ENCODE assay signal across 12 cellular contexts in the genomic region with DNA sequence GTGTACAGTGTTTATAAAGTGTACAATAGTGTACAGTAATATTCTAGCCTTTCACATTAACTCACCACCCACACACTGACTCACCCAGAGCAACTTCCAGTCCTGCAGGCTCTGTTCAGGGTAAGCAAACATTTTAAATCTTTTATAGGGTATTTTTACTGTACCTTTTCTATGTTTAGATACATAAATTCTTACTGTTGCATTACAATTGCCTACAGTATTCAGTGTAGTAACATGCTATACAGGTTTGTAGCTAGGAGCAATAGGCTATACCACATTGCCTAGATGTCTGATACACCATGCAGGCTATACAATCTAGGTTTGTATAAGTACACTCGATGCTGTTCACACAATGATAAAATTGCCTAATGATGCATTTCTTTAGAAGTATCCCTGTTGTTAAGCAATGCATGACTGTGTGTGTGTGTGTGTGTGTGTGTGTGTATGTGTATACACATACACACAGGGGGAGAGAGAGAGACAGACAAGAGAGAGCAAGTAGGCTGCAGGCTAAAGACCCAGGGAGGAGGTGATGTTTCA.
DNase-seq lines count a peak whose midpoint lies in the region; ATAC-seq lines count a peak whose summit lies in the region.
"Had no signal": no experiment of that assay in that cellular context is flagged by ENCODE, and none has a peak within 500 bp of the region (broad histone marks: within the 10 kb centered on the region; RNA-seq: fewer than 3 reads in every experiment).

No MANE protein-coding gene starts in this region.

- no peaks in the 10 kb centered on the region for H3K4me1 Mint-ChIP-seq in activated naive CD4-positive, alpha-beta T cell treated with anti-CD3 and anti-CD28 coated beads for 36 hours (ENCODE audit: low read depth)
- H3K4me1 Mint-ChIP-seq in activated naive CD4-positive, alpha-beta T cell treated with anti-CD3 and anti-CD28 coated beads, Interleukin-2, amount 10 ng/mL, durations not matched to agents 7 days and 5 days = no peaks in the 10 kb centered on the region
- H3K4me1 Mint-ChIP-seq in stimulated activated naive CD8-positive, alpha-beta T cell treated with anti-CD3 and anti-CD28 coated beads, Interleukin-15, amount 100 ng/mL, for 72 hours = peaks cover under 1% of the 10 kb centered on the region

- H3K4me3 Mint-ChIP-seq in activated naive CD4-positive, alpha-beta T cell treated with anti-CD3 and anti-CD28 coated beads for 36 hours = no peak overlapping the region
- no peak overlapping the region for H3K4me3 Mint-ChIP-seq in activated naive CD4-positive, alpha-beta T cell treated with anti-CD3 and anti-CD28 coated beads, Interleukin-2, amount 10 ng/mL, durations not matched to agents 7 days and 5 days
- no peak overlapping the region for H3K4me3 Mint-ChIP-seq in stimulated activated naive CD8-positive, alpha-beta T cell treated with anti-CD3 and anti-CD28 coated beads, Interleukin-15, amount 100 ng/mL, for 72 hours

- H3K27ac Mint-ChIP-seq in activated naive CD4-positive, alpha-beta T cell treated with anti-CD3 and anti-CD28 coated beads for 36 hours = no peak overlapping the region
- no peak overlapping the region for H3K27ac Mint-ChIP-seq in activated naive CD4-positive, alpha-beta T cell treated with anti-CD3 and anti-CD28 coated beads, Interleukin-2, amount 10 ng/mL, durations not matched to agents 7 days and 5 days
- no peak overlapping the region for H3K27ac Mint-ChIP-seq in stimulated activated naive CD8-positive, alpha-beta T cell treated with anti-CD3 and anti-CD28 coated beads, Interleukin-15, amount 100 ng/mL, for 72 hours

- H3K36me3 Mint-ChIP-seq in activated naive CD4-positive, alpha-beta T cell treated with anti-CD3 and anti-CD28 coated beads for 36 hours (ENCODE audit: low read depth) = no peaks in the 10 kb centered on the region
- H3K36me3 Mint-ChIP-seq in activated naive CD4-positive, alpha-beta T cell treated with anti-CD3 and anti-CD28 coated beads, Interleukin-2, amount 10 ng/mL, durations not matched to agents 7 days and 5 days = no peaks in the 10 kb centered on the region

- DNase-seq in activated naive CD4-positive, alpha-beta T cell treated with anti-CD3 and anti-CD28 coated beads for 36 hours = peak; percentile 45
- no peak for DNase-seq in activated naive CD4-positive, alpha-beta T cell treated with anti-CD3 and anti-CD28 coated beads, Interleukin-2, amount 10 ng/mL, durations not matched to agents 7 days and 5 days
- DNase-seq in SW480 (ENCODE audit: low spot score) = peak; percentile 36
- peak; percentile 14 for DNase-seq in fibroblast of gingiva (ENCODE audit: low read depth)
- no peak for DNase-seq in stimulated activated naive CD8-positive, alpha-beta T cell treated with anti-CD3 and anti-CD28 coated beads, Interleukin-15, amount 100 ng/mL, for 72 hours
- DNase-seq in A172 (ENCODE audit: low spot score) = no peak
- DNase-seq in NCI-H187 treated with DMSO at 0.1 percent for 48 hours (lab: John Stamatoyannopoulos, UW) = no peak
- DNase-seq: NCI-H1417 treated with DMSO at 0.1 percent for 48 hours, sigmoid colon, SW 1271, trophoblast cell had no signal

- ATAC-seq in stimulated activated naive CD8-positive, alpha-beta T cell treated with anti-CD3 and anti-CD28 coated beads, Interleukin-15, amount 100 ng/mL, for 72 hours = peak; percentile 52
- ATAC-seq in GM18502 (IDR thresholded peaks at IDR 0.05; ENCODE audit: poor library complexity, unreplicated experiment) = no peak

- no peaks in the 10 kb centered on the region for H3K9me3 Mint-ChIP-seq in activated naive CD4-positive, alpha-beta T cell treated with anti-CD3 and anti-CD28 coated beads for 36 hours
- H3K9me3 Mint-ChIP-seq in activated naive CD4-positive, alpha-beta T cell treated with anti-CD3 and anti-CD28 coated beads, Interleukin-2, amount 10 ng/mL, durations not matched to agents 7 days and 5 days = no peaks in the 10 kb centered on the region
- no peaks in the 10 kb centered on the region for H3K9me3 Mint-ChIP-seq in stimulated activated naive CD8-positive, alpha-beta T cell treated with anti-CD3 and anti-CD28 coated beads, Interleukin-15, amount 100 ng/mL, for 72 hours

- H3K27me3 Mint-ChIP-seq in activated naive CD4-positive, alpha-beta T cell treated with anti-CD3 and anti-CD28 coated beads for 36 hours (ENCODE audit: low read depth) = peaks cover 3% of the 10 kb centered on the region
- peaks cover 4% of the 10 kb centered on the region for H3K27me3 Mint-ChIP-seq in activated naive CD4-positive, alpha-beta T cell treated with anti-CD3 and anti-CD28 coated beads, Interleukin-2, amount 10 ng/mL, durations not matched to agents 7 days and 5 days
- H3K27me3 Mint-ChIP-seq in stimulated activated naive CD8-positive, alpha-beta T cell treated with anti-CD3 and anti-CD28 coated beads, Interleukin-15, amount 100 ng/mL, for 72 hours = peaks cover 15% of the 10 kb centered on the region

- CTCF ChIA-PET in activated naive CD4-positive, alpha-beta T cell treated with anti-CD3 and anti-CD28 coated beads for 36 hours (lab: Charles Lee) = no interaction called here
- CTCF ChIA-PET in activated naive CD4-positive, alpha-beta T cell treated with anti-CD3 and anti-CD28 coated beads, Interleukin-2, amount 10 ng/mL, durations not matched to agents 7 days and 5 days (lab: Charles Lee) = no interaction called here

- intact Hi-C loops in activated naive CD4-positive, alpha-beta T cell treated with anti-CD3 and anti-CD28 coated beads for 36 hours (cut with micrococcal nuclease) = loop anchor here (10.0 kb wide), 1 partner anchor 282 kb away; a partner anchor contains a TSS

Comparison
In these comparisons a context has a peak if more than half of its experiments do, and no peak if none do; other contexts are left out.
1. DNase-seq: peak in activated naive CD4-positive, alpha-beta T cell treated with anti-CD3 and anti-CD28 coated beads for 36 hours (single experiment), SW480 (single experiment) and fibroblast of gingiva (single experiment); none in activated naive CD4-positive, alpha-beta T cell treated with anti-CD3 and anti-CD28 coated beads, Interleukin-2, amount 10 ng/mL, durations not matched to agents 7 days and 5 days (single experiment), stimulated activated naive CD8-positive, alpha-beta T cell treated with anti-CD3 and anti-CD28 coated beads, Interleukin-15, amount 100 ng/mL, for 72 hours (0 of 2), A172 (single experiment) and NCI-H187 treated with DMSO at 0.1 percent for 48 hours (single experiment).